Comparison of ENCODE assay signal across 11 cellular contexts in the genomic region with DNA sequence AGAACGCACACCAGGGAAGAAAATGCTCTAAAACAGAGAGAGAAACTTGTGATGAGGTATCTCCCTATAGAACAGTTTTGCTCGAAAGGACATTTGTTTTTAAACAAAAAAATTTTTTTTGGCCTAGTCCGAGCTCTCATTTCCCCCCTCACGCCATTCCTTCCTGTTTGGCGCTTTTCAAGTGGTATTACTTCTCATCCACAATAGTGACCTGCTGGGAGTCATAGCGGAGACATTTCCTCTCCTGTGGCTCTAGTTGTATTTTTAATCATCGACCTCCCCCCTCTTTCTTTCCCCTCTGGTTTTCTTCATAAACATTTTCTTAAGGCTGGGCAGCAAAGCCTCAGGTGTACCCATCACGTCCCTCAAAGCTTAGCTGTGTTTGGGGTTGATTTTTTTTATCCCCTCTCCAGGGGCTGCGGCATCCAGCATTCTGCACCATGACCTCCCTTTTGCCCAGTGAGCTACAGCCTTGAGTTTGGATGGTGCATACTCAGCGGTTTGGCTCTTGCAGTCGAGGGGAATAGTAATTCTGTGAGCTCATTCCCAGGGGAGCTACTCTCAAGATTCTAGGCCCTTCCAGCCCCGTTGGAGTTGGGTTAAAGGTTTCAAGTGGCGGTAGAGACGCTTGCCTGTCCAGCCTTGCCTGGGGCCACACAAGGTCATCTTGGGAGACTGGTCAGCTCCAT.
DNase-seq lines count a peak whose midpoint lies in the region; TF ChIP-seq lines count a peak whose summit lies in the region.
"Had no signal": no experiment of that assay in that cellular context is flagged by ENCODE, and none has a peak within 500 bp of the region (broad histone marks: within the 10 kb centered on the region; RNA-seq: fewer than 3 reads in every experiment).

No MANE protein-coding gene starts in this region.

- H3K27ac Mint-ChIP-seq in CD4-positive, alpha-beta memory T cell = peak overlapping the region; percentile 35 to 97 (median 86)
- peak overlapping the region; percentile 91 for H3K27ac Mint-ChIP-seq in nephron progenitor cell
- H3K27ac Mint-ChIP-seq in mesothelial cell of epicardium = no peak overlapping the region
- H3K27ac Mint-ChIP-seq: activated T-helper 2 cell treated with anti-CD3 and anti-CD28 coated beads, Interferon-gamma antibody, Interleukin-2, Interleukin-4, amounts not matched to agents 10 μg/mL and 5 μg/mL and 100 μg/mL, durations not matched to agents 14 hours and 24 hours and 36 hours had no signal

- CTCF ChIA-PET in CD4-positive, alpha-beta memory T cell (lab: Charles Lee; ENCODE audit: partially characterized antibody) = interaction anchor here (1.0 to 1.5 kb wide), 2 partner anchors 12 to 458 kb away, joined by 3 read pairs; partner anchors contain the start of gene RNF14
- CTCF ChIA-PET in OCI-LY7 (lab: Charles Lee; ENCODE audit: unreplicated experiment) = no interaction called here

- H3K27ac ChIP-seq in CD4-positive, alpha-beta memory T cell (ENCODE audit: low read depth, low read length) = peak overlapping the region; percentile 49
- peak overlapping the region; percentile 43 for H3K27ac ChIP-seq in SJCRH30
- H3K27ac ChIP-seq in esophagus squamous epithelium = peak overlapping the region in 3 of 4 donors; percentile 1 to 72 (median 64)
- H3K27ac ChIP-seq in OCI-LY7 (ENCODE audit: low read depth, low read length, poor library complexity, severe bottlenecking) = no peak overlapping the region

- H3K9me3 ChIP-seq in CD4-positive, alpha-beta memory T cell (ENCODE audit: control insufficient read depth in 1 of 2, low read length in 2 of 2) = no peaks in the 10 kb centered on the region
- no peaks in the 10 kb centered on the region for H3K9me3 ChIP-seq in SJCRH30 (replicated peaks)
- H3K9me3 ChIP-seq in esophagus squamous epithelium = no peaks in the 10 kb centered on the region
- H3K9me3 ChIP-seq in OCI-LY7 (ENCODE audit: low read length) = no peaks in the 10 kb centered on the region

- no peaks in the 10 kb centered on the region for H3K36me3 Mint-ChIP-seq in CD4-positive, alpha-beta memory T cell
- H3K36me3 Mint-ChIP-seq in nephron progenitor cell (ENCODE audit: low read depth) = no peaks in the 10 kb centered on the region
- H3K36me3 Mint-ChIP-seq in mesothelial cell of epicardium = peaks cover 2% of the 10 kb centered on the region

- no TSS peak for BruUV-seq in OCI-LY7 (replicated peaks; lab: Mats Ljungman, UMichigan)

- peaks cover 70% of the 10 kb centered on the region for H3K4me1 ChIP-seq in CD4-positive, alpha-beta memory T cell (ENCODE audit: insufficient read depth, low read length)
- H3K4me1 ChIP-seq in SJCRH30 = peaks cover 50% of the 10 kb centered on the region
- H3K4me1 ChIP-seq in esophagus squamous epithelium = peaks cover 0 to 22% (median 0%) of the 10 kb centered on the region in 3 donors
- H3K4me1 ChIP-seq in OCI-LY7 (ENCODE audit: insufficient read depth, low read length, poor library complexity, severe bottlenecking) = no peaks in the 10 kb centered on the region

- H3K9me3 Mint-ChIP-seq in CD4-positive, alpha-beta memory T cell = peaks cover 0 to 15% (median 6%) of the 10 kb centered on the region in 8 donors
- no peaks in the 10 kb centered on the region for H3K9me3 Mint-ChIP-seq in nephron progenitor cell
- H3K9me3 Mint-ChIP-seq in mesothelial cell of epicardium = no peaks in the 10 kb centered on the region
- H3K9me3 Mint-ChIP-seq: activated T-helper 2 cell treated with anti-CD3 and anti-CD28 coated beads, Interferon-gamma antibody, Interleukin-2, Interleukin-4, amounts not matched to agents 10 μg/mL and 5 μg/mL and 100 μg/mL, durations not matched to agents 14 hours and 24 hours and 36 hours had no signal

- H3K27me3 Mint-ChIP-seq in CD4-positive, alpha-beta memory T cell = no peaks in the 10 kb centered on the region
- peaks cover 2% of the 10 kb centered on the region for H3K27me3 Mint-ChIP-seq in nephron progenitor cell (ENCODE audit: low read depth, poor library complexity)
- no peaks in the 10 kb centered on the region for H3K27me3 Mint-ChIP-seq in mesothelial cell of epicardium (ENCODE audit: low read depth)

- no peaks in the 10 kb centered on the region for H3K9me2 ChIP-seq in OCI-LY7 (ENCODE audit: insufficient read depth, low read length)

- no peak for DNase-seq in CD4-positive, alpha-beta memory T cell
- DNase-seq in SJCRH30 (no peak), esophagus squamous epithelium (lab: John Stamatoyannopoulos, UW) (no peak), nephron progenitor cell (no peak), ureter (ENCODE audit: low spot score) (no peak), OCI-LY7 (ENCODE audit: low spot score) (no peak), HUDEP-2 (lab: John Stamatoyannopoulos, UW; ENCODE audit: unreplicated experiment in 76 of 76) (no peak), mesothelial cell of epicardium (ENCODE audit: low spot score in 2 of 2, unreplicated experiment in 2 of 2) (no peak)
- DNase-seq: NCI-H1105, occipital lobe had no signal

- no peaks in the 10 kb centered on the region for H3K27me3 ChIP-seq in CD4-positive, alpha-beta memory T cell (ENCODE audit: insufficient read depth, low read length)
- H3K27me3 ChIP-seq in SJCRH30 (no peaks in the 10 kb centered on the region), esophagus squamous epithelium (no peaks in the 10 kb centered on the region)

- 50 to 61% methylated on average over 10 to 11 of the region's 14 CpGs for WGBS in esophagus squamous epithelium, 2 donors

- H3K36me3 ChIP-seq in CD4-positive, alpha-beta memory T cell (ENCODE audit: insufficient read depth, low read length) = no peaks in the 10 kb centered on the region
- H3K36me3 ChIP-seq in SJCRH30 = no peaks in the 10 kb centered on the region
- H3K36me3 ChIP-seq in esophagus squamous epithelium = no peaks in the 10 kb centered on the region
- H3K36me3 ChIP-seq in OCI-LY7 (ENCODE audit: insufficient read depth, low read length) = no peaks in the 10 kb centered on the region

- H2AFZ ChIP-seq in OCI-LY7 (ENCODE audit: low read length) = no peak overlapping the region

- TF ChIP-seq CTCF in esophagus squamous epithelium (IDR thresholded peaks at IDR 0.05) = no peak
- TF ChIP-seq CTCF in nephron progenitor cell (IDR thresholded peaks at IDR 0.05) = no peak
- no peak for TF ChIP-seq CTCF in OCI-LY7 (conservative IDR thresholded peaks at IDR 0.05; ENCODE audit: low read length)
- no peak for TF ChIP-seq CTCF in mesothelial cell of epicardium (IDR thresholded peaks at IDR 0.05; ENCODE audit: unreplicated experiment)

- H3K4me2 ChIP-seq in OCI-LY7 (ENCODE audit: low read length) = no peak overlapping the region

- TF ChIP-seq POLR2A in esophagus squamous epithelium (IDR thresholded peaks at IDR 0.05) = no peak

- H4K20me1 ChIP-seq in OCI-LY7 (ENCODE audit: insufficient read depth, low read length) = no peaks in the 10 kb centered on the region

- H3K4me3 Mint-ChIP-seq in CD4-positive, alpha-beta memory T cell = peak overlapping the region in 7 of 8 donors; percentile 56 to 85 (median 72)
- H3K4me3 Mint-ChIP-seq in nephron progenitor cell = peak overlapping the region; percentile 49
- no peak overlapping the region for H3K4me3 Mint-ChIP-seq in mesothelial cell of epicardium

- intact Hi-C loops in CD4-positive, alpha-beta memory T cell (cut with micrococcal nuclease) = no loop called here
- intact Hi-C loops in esophagus squamous epithelium (cut with DNase I) (no loop called here), OCI-LY7 (cut with micrococcal nuclease; ENCODE audit: unreplicated experiment) (no loop called here)

- H3K4me1 Mint-ChIP-seq in CD4-positive, alpha-beta memory T cell = peaks cover 31 to 79% (median 54%) of the 10 kb centered on the region in 4 donors
- peaks cover 61% of the 10 kb centered on the region for H3K4me1 Mint-ChIP-seq in nephron progenitor cell
- H3K4me1 Mint-ChIP-seq in mesothelial cell of epicardium = peaks cover 3% of the 10 kb centered on the region

- no peaks in the 10 kb centered on the region for H3K79me2 ChIP-seq in OCI-LY7 (ENCODE audit: insufficient read depth, low read depth, low read length)

- POLR2A ChIA-PET in CD4-positive, alpha-beta memory T cell (lab: Charles Lee; ENCODE audit: partially characterized antibody) = interaction anchor here (1.0 to 1.2 kb wide), 3 partner anchors 67 to 203 kb away, joined by 3 to 5 read pairs (median 3); no protein-coding TSS in a partner anchor
- POLR2A ChIA-PET in OCI-LY7 (lab: Charles Lee) = no interaction called here

- no peak overlapping the region for H3K4me3 ChIP-seq in CD4-positive, alpha-beta memory T cell (ENCODE audit: low read length in 2 of 2)
- H3K4me3 ChIP-seq in SJCRH30 = no peak overlapping the region
- H3K4me3 ChIP-seq in esophagus squamous epithelium = no peak overlapping the region
- no peak overlapping the region for H3K4me3 ChIP-seq in OCI-LY7 (ENCODE audit: low read depth, low read length, poor library complexity, severe bottlenecking)
